ENCODE assay signal across 1 cellular context in genomic region chr1:9549955-9550546, GRCh38.
A peak's percentile ranks its signal among the peaks of the same experiment; 100 is the strongest.
TF ChIP-seq lines count a peak whose summit lies in the region.

No MANE protein-coding gene starts in this region.

TF ChIP-seq in HepG2, 621 proteins besides CTCF, POLR2A, EP300 and RAD21 (continued from another document and continues in another):
- no peak for TF ChIP-seq BCLAF1 (IDR thresholded peaks at IDR 0.05)
- 0 out of 2 replicates have a peak, but pooled peaks have one; percentile 44 for TF ChIP-seq ZNF614 (CRISPR knock-in tag; IDR thresholded peaks at IDR 0.05; ENCODE audit: borderline replicate concordance)
- TF ChIP-seq ELF3 (CRISPR knock-in tag; IDR thresholded peaks at IDR 0.05): peak; percentile 86
- no peak for TF ChIP-seq ZNF761 (CRISPR knock-in tag; conservative IDR thresholded peaks at IDR 0.05)
- peak; percentile 96 for TF ChIP-seq GATAD2A (CRISPR knock-in tag; IDR thresholded peaks at IDR 0.05)
- TF ChIP-seq ZBTB4 (CRISPR knock-in tag; IDR thresholded peaks at IDR 0.05; ENCODE audit: borderline replicate concordance): no peak
- no peak for TF ChIP-seq ZNF367 (CRISPR knock-in tag; IDR thresholded peaks at IDR 0.05; ENCODE audit: borderline replicate concordance)
- TF ChIP-seq ZNF678 (CRISPR knock-in tag; IDR thresholded peaks at IDR 0.05): no peak
- peak; percentile 96 for TF ChIP-seq NFIC (IDR thresholded peaks at IDR 0.05; ENCODE audit: low read length)
- no peak for TF ChIP-seq HNRNPLL (IDR thresholded peaks at IDR 0.05; ENCODE audit: low read depth, low read length, poor library complexity, severe bottlenecking)
- TF ChIP-seq ZNF3 (CRISPR knock-in tag; IDR thresholded peaks at IDR 0.05): no peak
- no peak for TF ChIP-seq EZH2 (conservative IDR thresholded peaks at IDR 0.05; ENCODE audit: low read depth, low read length)
- no peak for TF ChIP-seq ZNF253 (CRISPR knock-in tag; IDR thresholded peaks at IDR 0.05; ENCODE audit: borderline replicate concordance)
- peak; percentile 81 for TF ChIP-seq ERF (CRISPR knock-in tag; IDR thresholded peaks at IDR 0.05)
- no peak for TF ChIP-seq CENPT (CRISPR knock-in tag; IDR thresholded peaks at IDR 0.05; ENCODE audit: low read depth)
- peak; percentile 97 for TF ChIP-seq MED1 (CRISPR knock-in tag; IDR thresholded peaks at IDR 0.05)
- TF ChIP-seq ZNF556 (CRISPR knock-in tag; IDR thresholded peaks at IDR 0.05; ENCODE audit: borderline replicate concordance): peak; percentile 83; the same call in 1 of the 2 replicates
- no peak for TF ChIP-seq TRIM22 (IDR thresholded peaks at IDR 0.05)
- no peak for TF ChIP-seq BHLHE40 (IDR thresholded peaks at IDR 0.05; ENCODE audit: low read length)
- TF ChIP-seq KLF6 (CRISPR knock-in tag; IDR thresholded peaks at IDR 0.05): 0 out of 2 replicates have a peak, but pooled peaks have one; percentile 47
- TF ChIP-seq SMARCC2 (IDR thresholded peaks at IDR 0.05): no peak
- TF ChIP-seq ZNF616 (CRISPR knock-in tag; IDR thresholded peaks at IDR 0.05; ENCODE audit: low read depth): no peak
- peak; percentile 33; the same call in 1 of the 2 replicates for TF ChIP-seq MIER2 (CRISPR knock-in tag; IDR thresholded peaks at IDR 0.05)
- 0 out of 2 replicates have a peak, but pooled peaks have one; percentile 34 for TF ChIP-seq SNAPC5 (CRISPR knock-in tag; IDR thresholded peaks at IDR 0.05; ENCODE audit: borderline replicate concordance)
- TF ChIP-seq MAFK (conservative IDR thresholded peaks at IDR 0.05 in 1 of 2, IDR thresholded peaks at IDR 0.05 in 1 of 2; ENCODE audit: low read length in 2 of 2): no peak
- peak; percentile 77; the same call in 1 of the 2 replicates for TF ChIP-seq RFX5 (IDR thresholded peaks at IDR 0.05; ENCODE audit: low read depth, low read length)
- no peak for TF ChIP-seq MAFF (IDR thresholded peaks at IDR 0.05; ENCODE audit: low read depth, low read length)
- no peak for TF ChIP-seq TFDP1 (CRISPR knock-in tag; IDR thresholded peaks at IDR 0.05; ENCODE audit: borderline replicate concordance)
- TF ChIP-seq TBX2 (CRISPR knock-in tag; IDR thresholded peaks at IDR 0.05; ENCODE audit: borderline replicate concordance): peak; percentile 92
- TF ChIP-seq THAP9 (CRISPR knock-in tag; IDR thresholded peaks at IDR 0.05; ENCODE audit: borderline replicate concordance): no peak
- TF ChIP-seq ZNF18 (CRISPR knock-in tag; IDR thresholded peaks at IDR 0.05; ENCODE audit: insufficient replicate concordance): peak; percentile 55
- TF ChIP-seq PRMT3 (CRISPR knock-in tag; IDR thresholded peaks at IDR 0.05; ENCODE audit: borderline replicate concordance, low read depth): no peak
- TF ChIP-seq ZNF563 (CRISPR knock-in tag; IDR thresholded peaks at IDR 0.05): no peak
- TF ChIP-seq DPF2 (CRISPR knock-in tag; IDR thresholded peaks at IDR 0.05; ENCODE audit: borderline replicate concordance, low read depth): peak; percentile 89
- TF ChIP-seq HMG20B (CRISPR knock-in tag; conservative IDR thresholded peaks at IDR 0.05): peak; percentile 92
- TF ChIP-seq IKZF1 (IDR thresholded peaks at IDR 0.05): no peak
- no peak for TF ChIP-seq RFX1 (IDR thresholded peaks at IDR 0.05)
- TF ChIP-seq MXD3 (CRISPR knock-in tag; IDR thresholded peaks at IDR 0.05): no peak
- peak; percentile 100 for TF ChIP-seq RXRB (CRISPR knock-in tag; IDR thresholded peaks at IDR 0.05; ENCODE audit: borderline replicate concordance)
- TF ChIP-seq ZSCAN21 (CRISPR knock-in tag; IDR thresholded peaks at IDR 0.05; ENCODE audit: borderline replicate concordance): 0 out of 2 replicates have a peak, but pooled peaks have one; percentile 37
- no peak for TF ChIP-seq ZNF850 (CRISPR knock-in tag; conservative IDR thresholded peaks at IDR 0.05)
- peak; percentile 54; the same call in 1 of the 2 replicates for TF ChIP-seq TCF7L2 (IDR thresholded peaks at IDR 0.05; ENCODE audit: low read depth, low read length)
- peak; percentile 51; the same call in 1 of the 2 replicates for TF ChIP-seq YEATS2 (CRISPR knock-in tag; IDR thresholded peaks at IDR 0.05; ENCODE audit: borderline replicate concordance)
- peak; percentile 22; the same call in 1 of the 2 replicates for TF ChIP-seq CCDC6 (CRISPR knock-in tag; IDR thresholded peaks at IDR 0.05)
- TF ChIP-seq NFYB (CRISPR knock-in tag; IDR thresholded peaks at IDR 0.05): no peak
- no peak for TF ChIP-seq FIP1L1 (IDR thresholded peaks at IDR 0.05; ENCODE audit: borderline replicate concordance, insufficient read depth, low read depth, low read length)
- no peak for TF ChIP-seq DDIT3 (CRISPR knock-in tag; IDR thresholded peaks at IDR 0.05)
- no peak for TF ChIP-seq ZFP62 (CRISPR knock-in tag; IDR thresholded peaks at IDR 0.05)
